In the genomic region with DNA sequence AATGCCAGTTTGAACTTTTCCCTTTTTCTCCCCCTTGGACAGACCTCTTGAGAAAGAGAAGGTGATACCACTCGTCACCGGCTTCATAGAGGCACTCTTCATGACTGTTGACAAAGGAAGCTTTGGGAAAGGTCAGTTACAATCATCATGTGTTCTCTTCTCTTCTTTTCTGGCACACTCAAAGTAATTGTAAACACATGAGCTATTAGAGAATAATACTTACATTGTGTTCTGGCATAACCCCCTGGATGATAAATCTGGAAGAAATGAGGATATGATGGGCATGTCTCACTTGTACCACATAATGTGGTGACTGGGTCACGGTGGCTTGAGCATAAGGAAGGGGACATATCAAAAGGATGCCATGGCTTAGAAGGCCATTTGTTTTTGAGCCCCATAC, we compare ENCODE assay signal across 20 cellular contexts. TPM values are rescaled to one million over a fixed set of nuclear protein-coding genes. Genes with fewer than 3 reads are reported as not detected.
A peak's percentile ranks its signal among the peaks of the same experiment; 100 is the strongest.
DNase-seq lines count a peak whose midpoint lies in the region.
"Had no signal": no experiment of that assay in that cellular context is flagged by ENCODE, and none has a peak within 500 bp of the region (broad histone marks: within the 10 kb centered on the region; RNA-seq: fewer than 3 reads in every experiment).

No MANE protein-coding gene starts in this region.

- H3K27ac ChIP-seq in caudate nucleus (ENCODE audit: low read depth, low read length), result peak overlapping the region; percentile 74
- H3K27ac ChIP-seq: gastrocnemius medialis, HL-60, SK-N-MC, VCaP had no signal

- DNase-seq in Ammon's horn (ENCODE audit: low spot score), result peak; percentile 79
- peak; percentile 16 for DNase-seq in M059J (ENCODE audit: low read depth)
- peak in 23 of 61 donors; percentile 1 to 78 (median 15) for DNase-seq in caudate nucleus (lab: John Stamatoyannopoulos, UW)
- DNase-seq in inferior parietal cortex (ENCODE audit: extremely low spot score), result peak; percentile 74
- no peak for DNase-seq in DMS79 treated with DMSO at 0.1 percent for 48 hours (lab: John Stamatoyannopoulos, UW)
- no peak for DNase-seq in NCI-H1436 (lab: John Stamatoyannopoulos, UW)
- no peak for DNase-seq in OCI-M1 (lab: John Stamatoyannopoulos, UW)
- no peak for DNase-seq in SHP77 treated with DMSO at 0.1 percent for 48 hours (lab: John Stamatoyannopoulos, UW)
- DNase-seq: activated CD4-positive, alpha-beta T cell treated with anti-CD3 and anti-CD28 coated beads, Interleukin-2, amount 10 ng/mL, durations not matched to agents 24 days and 14 days; activated naive CD4-positive, alpha-beta T cell treated with anti-CD3 and anti-CD28 coated beads, Interleukin-2, amount 50 U/mL, for 16 hours; gastrocnemius medialis; H9; NCI-H1105 treated with DMSO at 0.1 percent for 48 hours; NCI-H2081 treated with DMSO at 0.1 percent for 48 hours; NCI-H510A treated with DMSO at 0.1 percent for 48 hours; stimulated activated CD4-positive, alpha-beta T cell treated with anti-CD3 and anti-CD28 coated beads, Interleukin-15, amount 100 ng/mL, for 24 hours; T-helper 17 cell had no signal

RNA-seq across cellular contexts. Expression of a gene that starts 20.0 kb away (rescaled TPM):
- 10.5 and 13.1 TPM in 2 replicates for total RNA-seq in M059J (2014; rRNA removed; shearing (Covaris generic))

Comparison
In these comparisons a context has a peak if more than half of its experiments do, and no peak if none do; other contexts are left out.
1. DNase-seq: peak in Ammon's horn (single experiment), M059J (single experiment) and inferior parietal cortex (single experiment); none in DMS79 treated with DMSO at 0.1 percent for 48 hours (single experiment), NCI-H1436 (single experiment), OCI-M1 (single experiment) and SHP77 treated with DMSO at 0.1 percent for 48 hours (single experiment).